ENCODE assay signal across 25 cellular contexts in genomic region chr12:10965511-10965910, GRCh38. TPM values are rescaled to one million over a fixed set of nuclear protein-coding genes. Genes with fewer than 3 reads are reported as not detected.
"Had no signal": no experiment of that assay in that cellular context is flagged by ENCODE, and none has a peak within 500 bp of the region (broad histone marks: within the 10 kb centered on the region; RNA-seq: fewer than 3 reads in every experiment).

No MANE protein-coding gene starts in this region.

- H3K27me3 ChIP-seq: gastrocnemius medialis, hepatocyte, tibial nerve had no signal

- H3K4me2 ChIP-seq: hepatocyte had no signal

- DNase-seq: activated CD4-positive, alpha-beta memory T cell treated with anti-CD3 and anti-CD28 coated beads for 36 hours; activated CD4-positive, alpha-beta T cell treated with anti-CD3 and anti-CD28 coated beads, Interleukin-2, amount 10 ng/mL, durations not matched to agents 24 days and 14 days; activated CD4-positive, CD25-positive, alpha-beta regulatory T cell treated with anti-CD3 and anti-CD28 coated beads, Interleukin-2, amount 50 U/mL, for 72 hours; activated CD8-positive, alpha-beta memory T cell treated with anti-CD3 and anti-CD28 coated beads, Interleukin-2, amount 50 U/mL, for 4 hours; activated effector memory CD4-positive, alpha-beta T cell treated with anti-CD3 and anti-CD28 coated beads, Interleukin-2, amount 50 U/mL, for 16 hours; activated naive CD4-positive, alpha-beta T cell treated with anti-CD3 and anti-CD28 coated beads for 36 hours; activated naive CD8-positive, alpha-beta T cell treated with anti-CD3 and anti-CD28 coated beads for 36 hours; activated T-cell treated with anti-CD3 and anti-CD28 coated beads, Interleukin-2, amount 50 U/mL, for 1 hour; amniotic stem cell; caudate nucleus; gastrocnemius medialis; left colon; natural killer cell; right cardiac atrium; stimulated activated CD4-positive, alpha-beta T cell treated with anti-CD3 and anti-CD28 coated beads, Interleukin-15, amount 100 ng/mL, for 24 hours; stimulated activated CD4-positive, alpha-beta T cell treated with anti-CD3 and anti-CD28 coated beads, Interleukin-2, amount 100 ng/mL, for 24 hours; stimulated activated naive CD4-positive, alpha-beta T cell; T-helper 1 cell; T-helper 9 cell had no signal

- H3K79me2 ChIP-seq: hepatocyte had no signal

- H3K27ac ChIP-seq: gastrocnemius medialis, hepatocyte, tibial nerve had no signal

- H3K36me3 ChIP-seq: gastrocnemius medialis, tibial nerve had no signal

- H3K4me3 ChIP-seq: gastrocnemius medialis, hepatocyte, tibial nerve had no signal

RNA-seq across cellular contexts. Expression of gene TAS2R50, which starts 21.2 kb away (rescaled TPM):
- polyA plus RNA-seq: esophagus, hepatocyte, liver, urinary bladder had no signal

RNA-seq across cellular contexts. Expression of gene PRH2, which starts 36.5 kb away (rescaled TPM):
- polyA plus RNA-seq: endothelial cell of umbilical vein, esophagus, hepatocyte, right cardiac atrium, urinary bladder had no signal

RNA-seq across cellular contexts. Expression of gene TAS2R13, which starts 56.1 kb away (rescaled TPM):
- polyA plus RNA-seq: esophagus, hepatocyte, urinary bladder had no signal
